Comparison of ENCODE assay signal across 13 cellular contexts in the genomic region with DNA sequence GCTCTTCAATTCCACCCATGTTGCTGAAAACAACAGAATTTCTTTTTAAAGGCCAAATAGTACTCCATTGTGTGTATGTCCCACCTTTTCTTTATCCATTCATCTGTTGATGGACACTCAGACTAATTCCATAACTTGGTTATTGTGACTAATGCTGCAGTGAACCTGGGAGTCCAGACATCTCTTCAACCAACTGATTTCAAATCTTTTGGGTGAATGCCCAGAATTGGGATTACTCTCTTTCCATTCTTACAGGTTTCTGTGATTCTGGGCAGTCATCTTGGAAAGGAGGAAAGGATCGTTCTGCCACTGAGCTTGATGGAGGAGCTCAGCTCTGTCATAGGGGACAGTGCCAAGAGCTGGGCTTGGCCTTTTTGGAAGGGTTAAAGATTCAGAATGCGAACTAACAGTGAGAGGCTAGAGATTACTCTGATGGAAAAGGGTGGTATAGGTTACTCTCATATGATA. TPM values are rescaled to one million over a fixed set of nuclear protein-coding genes. Genes with fewer than 3 reads are reported as not detected.
DNase-seq lines count a peak whose midpoint lies in the region; ATAC-seq and TF ChIP-seq lines count a peak whose summit lies in the region.
"Had no signal": no experiment of that assay in that cellular context is flagged by ENCODE, and none has a peak within 500 bp of the region (broad histone marks: within the 10 kb centered on the region; RNA-seq: fewer than 3 reads in every experiment).

No MANE protein-coding gene starts in this region.

- H3K9me3 ChIP-seq in HCT116 (ENCODE audit: control insufficient read depth in 1 of 2, insufficient read depth in 1 of 2, low read depth in 1 of 2, low read length in 2 of 2) (no peaks in the 10 kb centered on the region), gastroesophageal sphincter (no peaks in the 10 kb centered on the region)
- H3K9me3 ChIP-seq: BE2C, right atrium auricular region had no signal

- no peak overlapping the region for H3K9ac ChIP-seq in HCT116 (ENCODE audit: low read length)

- H3K27ac ChIP-seq in HCT116 (ENCODE audit: low read depth, low read length): no peak overlapping the region
- H3K27ac ChIP-seq in gastroesophageal sphincter: peak overlapping the region; percentile 12 to 63 (median 60)
- H3K27ac ChIP-seq in GM23338 (ENCODE audit: low read depth): no peak overlapping the region
- H3K27ac ChIP-seq: right atrium auricular region had no signal

- no peak overlapping the region for H2AFZ ChIP-seq in HCT116 (ENCODE audit: low read depth, low read length, poor library complexity, severe bottlenecking)
- H2AFZ ChIP-seq in GM23338: no peak overlapping the region

- BruUV-seq in HCT116 (replicated peaks; lab: Mats Ljungman, UMichigan): no TSS peak

- H3K27me3 Mint-ChIP-seq in GM23338 (ENCODE audit: insufficient read depth, low read depth, poor library complexity): no peaks in the 10 kb centered on the region

- no peak for TF ChIP-seq CTCF in HCT116 (IDR thresholded peaks at IDR 0.05 in 2 of 3, conservative IDR thresholded peaks at IDR 0.05 in 1 of 3; ENCODE audit: borderline replicate concordance in 1 of 3, insufficient read depth in 1 of 3, low read depth in 2 of 3, low read length in 2 of 3)
- no peak for TF ChIP-seq CTCF in gastroesophageal sphincter (IDR thresholded peaks at IDR 0.05)
- no peak for TF ChIP-seq CTCF in GM23338 (conservative IDR thresholded peaks at IDR 0.05; ENCODE audit: low read depth in 2 of 2)

- no peak for TF ChIP-seq RAD21 in HCT116 (IDR thresholded peaks at IDR 0.05; ENCODE audit: low read depth)

- DNase-seq in A172 (ENCODE audit: low spot score): peak; percentile 77
- peak; percentile 15 for DNase-seq in HCT116 (ENCODE audit: low read depth, low spot score)
- peak; percentile 94 for DNase-seq in amniotic epithelial cell (ENCODE audit: low read depth)
- no peak for DNase-seq in KBM-7
- DNase-seq in GM23338 (ENCODE audit: low spot score): no peak
- DNase-seq in COR-L47 (lab: John Stamatoyannopoulos, UW): no peak
- DNase-seq in NOMO-1 treated with dmso at 0.1 percent for 144 hours (lab: John Stamatoyannopoulos, UW; ENCODE audit: unreplicated experiment): no peak
- DNase-seq: BE2C; central memory CD4-positive, alpha-beta T cell; NCI-H187 treated with DMSO at 0.1 percent for 48 hours had no signal

- intact Hi-C loops in HCT116 (cut with micrococcal nuclease): no loop called here

- WGBS in gastroesophageal sphincter (ENCODE audit: low coverage in 1 of 2), 2 donors: 30 to 67% methylated on average over 1 to 2 of the region's 2 CpGs

- in situ Hi-C loops in KBM-7 (cut with MboI; ENCODE audit: low pct_unique_long_range_greater_than_20kb, low sequenced_read_pairs): no loop called here

- no peak overlapping the region for H3K27ac Mint-ChIP-seq in GM23338

- H3K4me3 ChIP-seq in HCT116 (replicated peaks in 1 of 2; ENCODE audit: low read depth in 1 of 2, low read length in 2 of 2) (no peak overlapping the region), gastroesophageal sphincter (no peak overlapping the region), GM23338 (no peak overlapping the region)
- H3K4me3 ChIP-seq: lung, right atrium auricular region had no signal

- peaks cover 3% of the 10 kb centered on the region; the same call in 1 of the 3 replicates for H3K4me1 Mint-ChIP-seq in GM23338

- H3K9me2 ChIP-seq in HCT116 (ENCODE audit: insufficient read depth) (no peaks in the 10 kb centered on the region), GM23338 (ENCODE audit: insufficient read depth) (no peaks in the 10 kb centered on the region)

- H3K9me3 Mint-ChIP-seq in GM23338: no peaks in the 10 kb centered on the region

- H3K4me3 Mint-ChIP-seq in GM23338: no peak overlapping the region

- H3K4me2 ChIP-seq in HCT116 (ENCODE audit: low read length): peak overlapping the region; percentile 33; the same call in 1 of the 2 replicates
- H3K4me2 ChIP-seq in GM23338: no peak overlapping the region

- POLR2A ChIA-PET in HCT116 (lab: Charles Lee): no interaction called here

- H3K36me3 Mint-ChIP-seq in GM23338 (ENCODE audit: low read depth): no peaks in the 10 kb centered on the region

- H3F3A ChIP-seq in GM23338 (replicated peaks; ENCODE audit: low read depth): no peaks in the 10 kb centered on the region

- H3K79me2 ChIP-seq in HCT116 (ENCODE audit: insufficient read depth, low read length): no peaks in the 10 kb centered on the region
- no peaks in the 10 kb centered on the region for H3K79me2 ChIP-seq in GM23338 (replicated peaks; ENCODE audit: insufficient read depth)

- RAD21 ChIA-PET in HCT116 (lab: Charles Lee; ENCODE audit: low non-redundant PET in 1 of 2, low total read pairs in 2 of 2, uncharacterized antibody in 2 of 2, unreplicated experiment in 2 of 2): no interaction called here

- TF ChIP-seq POLR2A in HCT116 (IDR thresholded peaks at IDR 0.05; ENCODE audit: borderline replicate concordance, extremely low read depth, insufficient read depth, insufficient read length) (no peak), gastroesophageal sphincter (IDR thresholded peaks at IDR 0.05) (no peak)

- ATAC-seq in HCT116: peak; percentile 29; the same call in 1 of the 2 replicates
- peak; percentile 5 for ATAC-seq in gastroesophageal sphincter
- ATAC-seq in GM23338: no peak

- no peak for TF ChIP-seq EP300 in gastroesophageal sphincter (IDR thresholded peaks at IDR 0.05)

- no peaks in the 10 kb centered on the region for H3K36me3 ChIP-seq in HCT116 (ENCODE audit: control insufficient read depth in 1 of 2, insufficient read depth in 2 of 2, low read length in 2 of 2)
- no peaks in the 10 kb centered on the region for H3K36me3 ChIP-seq in gastroesophageal sphincter
- H3K36me3 ChIP-seq in GM23338 (ENCODE audit: insufficient read depth): no peaks in the 10 kb centered on the region
- H3K36me3 ChIP-seq: BE2C, right atrium auricular region had no signal

- peaks cover 20 to 30% of the 10 kb centered on the region in 2 experiments for H3K4me1 ChIP-seq in HCT116 (ENCODE audit: control insufficient read depth in 1 of 2, insufficient read depth in 2 of 2, low read length in 2 of 2)
- H3K4me1 ChIP-seq in gastroesophageal sphincter: peaks cover 0 to 47% (median 8%) of the 10 kb centered on the region in 3 donors
- H3K4me1 ChIP-seq in GM23338 (ENCODE audit: insufficient read depth): no peaks in the 10 kb centered on the region
- H3K4me1 ChIP-seq: BE2C had no signal

- CTCF ChIA-PET in HCT116 (lab: Charles Lee): no interaction called here

- H4K20me1 ChIP-seq in HCT116 (ENCODE audit: insufficient read depth) (no peaks in the 10 kb centered on the region; the same call in 1 of the 2 replicates), GM23338 (replicated peaks; ENCODE audit: insufficient read depth) (no peaks in the 10 kb centered on the region)

- no peaks in the 10 kb centered on the region for H3K27me3 ChIP-seq in HCT116 (ENCODE audit: insufficient read depth, low read length)
- no peaks in the 10 kb centered on the region for H3K27me3 ChIP-seq in gastroesophageal sphincter
- H3K27me3 ChIP-seq in GM23338 (ENCODE audit: insufficient read depth): no peaks in the 10 kb centered on the region
- H3K27me3 ChIP-seq: BE2C, right atrium auricular region had no signal

TF ChIP-seq in HCT116, 20 proteins besides CTCF, POLR2A, EP300 and RAD21 (continues in another document):
- no peak for TF ChIP-seq CBX3 (IDR thresholded peaks at IDR 0.05; ENCODE audit: low read depth)
- TF ChIP-seq YY1 (IDR thresholded peaks at IDR 0.05; ENCODE audit: extremely low read depth, insufficient replicate concordance, low read depth, low read length): no peak
- TF ChIP-seq CEBPB (IDR thresholded peaks at IDR 0.05; ENCODE audit: low read depth): no peak
- TF ChIP-seq ZNF274 (IDR thresholded peaks at IDR 0.05; ENCODE audit: low read depth, low read length): no peak
- TF ChIP-seq SRF (IDR thresholded peaks at IDR 0.05; ENCODE audit: low read depth): no peak
- TF ChIP-seq, protein P1, sequence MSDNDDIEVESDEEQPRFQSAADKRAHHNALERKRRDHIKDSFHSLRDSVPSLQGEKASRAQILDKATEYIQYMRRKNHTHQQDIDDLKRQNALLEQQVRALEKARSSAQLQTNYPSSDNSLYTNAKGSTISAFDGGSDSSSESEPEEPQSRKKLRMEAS (IDR thresholded peaks at IDR 0.05): no peak
- TF ChIP-seq, protein P2, sequence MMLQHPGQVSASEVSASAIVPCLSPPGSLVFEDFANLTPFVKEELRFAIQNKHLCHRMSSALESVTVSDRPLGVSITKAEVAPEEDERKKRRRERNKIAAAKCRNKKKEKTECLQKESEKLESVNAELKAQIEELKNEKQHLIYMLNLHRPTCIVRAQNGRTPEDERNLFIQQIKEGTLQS (IDR thresholded peaks at IDR 0.05): no peak
- TF ChIP-seq TCF7L2 (IDR thresholded peaks at IDR 0.05; ENCODE audit: borderline replicate concordance, extremely low read depth, insufficient read depth, insufficient read length): no peak
- TF ChIP-seq ELF1 (IDR thresholded peaks at IDR 0.05; ENCODE audit: borderline replicate concordance, low read depth): no peak
- TF ChIP-seq JUND (IDR thresholded peaks at IDR 0.05): no peak

TF ChIP-seq in GM23338, 12 proteins besides CTCF, POLR2A, EP300 and RAD21:
- TF ChIP-seq STAT1 (IDR thresholded peaks at IDR 0.05; ENCODE audit: unreplicated experiment) (no peak), ZNF331 (CRISPR knock-in tag; IDR thresholded peaks at IDR 0.05; ENCODE audit: low read depth) (no peak), ZNF114 (CRISPR knock-in tag; IDR thresholded peaks at IDR 0.05) (no peak)

RNA-seq across cellular contexts. Expression of a gene that starts 48.1 kb away (rescaled TPM):
- 7.3 and 12.5 TPM in 2 replicates for total RNA-seq in A172 (2014; rRNA removed; shearing (Covaris generic))
- total RNA-seq in HCT116 (2021; ENCODE audit: unreplicated experiment) (0.64 TPM), gastroesophageal sphincter (10 to 100 TPM; 32.8 to 56.2 (median 41.6) TPM)
- polyA plus RNA-seq in HCT116 (2012): 0.21 and 0.52 TPM in 2 replicates
- 0.17 TPM in 1 of 2 replicates, not detected in the other for total RNA-seq in GM23338 (2014; rRNA removed; shearing (Covaris generic))
- polyA plus RNA-seq in GM23338 (2016; fragmentation: Nextera tagmentation; extraction: Ambion mirVana): 0.23 and 0.26 TPM in 2 replicates

Comparison
In these comparisons a context has a peak if more than half of its experiments do, and no peak if none do; other contexts are left out.
1. DNase-seq: peak in A172 (single experiment), HCT116 (single experiment) and amniotic epithelial cell (single experiment); none in KBM-7 (single experiment), GM23338 (single experiment), COR-L47 (single experiment) and NOMO-1 treated with dmso at 0.1 percent for 144 hours (single experiment).
2. H3K27ac ChIP-seq: peak in gastroesophageal sphincter (4 of 4); none in HCT116 (single experiment) and GM23338 (single experiment).